In the genomic region with DNA sequence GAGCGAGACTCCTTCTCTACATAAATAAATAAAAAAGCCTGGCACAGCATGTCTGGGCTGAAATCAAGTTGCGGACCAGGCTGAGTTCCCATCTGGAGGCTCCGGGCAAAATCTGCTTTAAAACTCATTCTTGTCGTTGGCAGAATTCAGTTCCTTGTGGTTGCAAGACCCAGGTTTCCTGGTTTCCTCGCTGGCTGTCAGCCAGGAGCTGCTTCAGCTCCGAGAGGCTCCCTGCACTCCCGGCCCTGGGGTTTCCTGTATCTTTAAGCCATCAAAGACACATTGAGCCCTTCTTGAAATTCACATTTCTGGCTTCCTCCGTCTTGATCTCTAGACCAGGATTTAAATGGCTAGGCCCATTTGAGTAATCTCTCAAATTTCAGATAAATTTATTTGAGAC, we compare ENCODE assay signal across 17 cellular contexts. TPM values are rescaled to one million over a fixed set of nuclear protein-coding genes. Genes with fewer than 3 reads are reported as not detected.
DNase-seq lines count a peak whose midpoint lies in the region; ATAC-seq and TF ChIP-seq lines count a peak whose summit lies in the region.
"Had no signal": no experiment of that assay in that cellular context is flagged by ENCODE, and none has a peak within 500 bp of the region (broad histone marks: within the 10 kb centered on the region; RNA-seq: fewer than 3 reads in every experiment).

No MANE protein-coding gene starts in this region.

- H3K79me2 ChIP-seq in Karpas-422 (ENCODE audit: low read length), result no peaks in the 10 kb centered on the region
- no peaks in the 10 kb centered on the region for H3K79me2 ChIP-seq in osteoblast (ENCODE audit: insufficient read depth, low read length)

- no peak for ATAC-seq in natural killer cell treated with Interleukin-12 subunit alpha and Interleukin-12 subunit beta and Interleukin-15 and Interleukin-18, amount 100 ng/mL, for 72 hours

- H3K9me3 Mint-ChIP-seq in natural killer cell treated with Interleukin-12 subunit alpha and Interleukin-12 subunit beta and Interleukin-15 and Interleukin-18, amount 100 ng/mL, for 72 hours, result no peaks in the 10 kb centered on the region
- H3K9me3 Mint-ChIP-seq: activated B cell treated with CpG ODN at 0.5 μM for 24 hours; CD4-positive, CD25-positive, alpha-beta regulatory T cell had no signal

- H2AFZ ChIP-seq in Karpas-422 (ENCODE audit: low read length), result no peak overlapping the region
- peak overlapping the region; percentile 61 for H2AFZ ChIP-seq in osteoblast (ENCODE audit: low read length)

- no peak overlapping the region for H3K9ac ChIP-seq in Karpas-422 (ENCODE audit: low read length)

- H3K27ac ChIP-seq in Karpas-422 (ENCODE audit: low read length) (no peak overlapping the region), osteoblast (ENCODE audit: low read depth, low read length) (no peak overlapping the region)
- H3K27ac ChIP-seq: Peyer's patch had no signal

- TF ChIP-seq CTCF in choroid plexus epithelial cell (conservative IDR thresholded peaks at IDR 0.05; ENCODE audit: low read depth, low read length), result no peak
- TF ChIP-seq CTCF in osteoblast (IDR thresholded peaks at IDR 0.05; ENCODE audit: extremely low read depth, low read depth, low read length), result no peak

- no peak overlapping the region for H3K4me2 ChIP-seq in Karpas-422 (ENCODE audit: low read depth, low read length, poor library complexity, severe bottlenecking)
- no peak overlapping the region for H3K4me2 ChIP-seq in osteoblast (ENCODE audit: insufficient read depth, low read length)

- no peaks in the 10 kb centered on the region for H3K36me3 Mint-ChIP-seq in natural killer cell treated with Interleukin-12 subunit alpha and Interleukin-12 subunit beta and Interleukin-15 and Interleukin-18, amount 100 ng/mL, for 72 hours
- H3K36me3 Mint-ChIP-seq: CD4-positive, CD25-positive, alpha-beta regulatory T cell had no signal

- H3K36me3 ChIP-seq in Karpas-422 (ENCODE audit: insufficient read depth, low read length) (no peaks in the 10 kb centered on the region), osteoblast (ENCODE audit: insufficient read depth, low read length) (no peaks in the 10 kb centered on the region)
- H3K36me3 ChIP-seq: Peyer's patch had no signal

- H3K27me3 ChIP-seq in Karpas-422 (ENCODE audit: low read length) (no peaks in the 10 kb centered on the region), osteoblast (ENCODE audit: insufficient read depth, low read length) (no peaks in the 10 kb centered on the region)
- H3K27me3 ChIP-seq: Peyer's patch had no signal

- no peak overlapping the region for H3K4me3 Mint-ChIP-seq in natural killer cell treated with Interleukin-12 subunit alpha and Interleukin-12 subunit beta and Interleukin-15 and Interleukin-18, amount 100 ng/mL, for 72 hours
- H3K4me3 Mint-ChIP-seq: activated B cell treated with CpG ODN at 0.5 μM for 24 hours; CD4-positive, CD25-positive, alpha-beta regulatory T cell; endodermal cell had no signal

- peaks cover 9% of the 10 kb centered on the region for H3K4me1 ChIP-seq in Karpas-422 (ENCODE audit: low read length)
- H3K4me1 ChIP-seq in osteoblast (ENCODE audit: insufficient read depth, low read length), result peaks cover 20% of the 10 kb centered on the region

- DNase-seq in DMS79 treated with DMSO at 0.1 percent for 48 hours (lab: John Stamatoyannopoulos, UW) (peak; percentile 53), Karpas-422 (peak; percentile 38), choroid plexus epithelial cell (ENCODE audit: low read depth) (peak; percentile 41), osteoblast (ENCODE audit: insufficient read length, low spot score, missing footprints) (no peak), anterior cingulate cortex (lab: John Stamatoyannopoulos, UW) (no peak), hippocampal formation (lab: John Stamatoyannopoulos, UW) (no peak)
- no peak for DNase-seq in natural killer cell treated with Interleukin-12 subunit alpha and Interleukin-12 subunit beta and Interleukin-15 and Interleukin-18, amount 100 ng/mL, for 72 hours (ENCODE audit: low spot score)
- DNase-seq: activated B cell treated with CpG ODN at 0.5 μM for 24 hours; activated naive CD4-positive, alpha-beta T cell treated with Interleukin-2 at 50 U/mL for 16 hours; CD4-positive, CD25-positive, alpha-beta regulatory T cell; endodermal cell; mesendoderm; NCI-H146; NCI-H524; occipital lobe had no signal

- no peaks in the 10 kb centered on the region for H3K9me3 ChIP-seq in Karpas-422 (ENCODE audit: low read length)
- no peaks in the 10 kb centered on the region for H3K9me3 ChIP-seq in osteoblast (ENCODE audit: low read depth, low read length)
- H3K9me3 ChIP-seq: Peyer's patch had no signal

- H4K20me1 ChIP-seq in Karpas-422 (ENCODE audit: insufficient read depth, low read depth, low read length) (no peaks in the 10 kb centered on the region), osteoblast (ENCODE audit: insufficient read depth, low read length) (no peaks in the 10 kb centered on the region)

- H3K27ac Mint-ChIP-seq in natural killer cell treated with Interleukin-12 subunit alpha and Interleukin-12 subunit beta and Interleukin-15 and Interleukin-18, amount 100 ng/mL, for 72 hours, result no peak overlapping the region
- H3K27ac Mint-ChIP-seq: activated B cell treated with CpG ODN at 0.5 μM for 24 hours; CD4-positive, CD25-positive, alpha-beta regulatory T cell; endodermal cell had no signal

- no peaks in the 10 kb centered on the region for H3K9me2 ChIP-seq in Karpas-422 (replicated peaks; ENCODE audit: insufficient read depth, low read length)

- H3K4me1 Mint-ChIP-seq in natural killer cell treated with Interleukin-12 subunit alpha and Interleukin-12 subunit beta and Interleukin-15 and Interleukin-18, amount 100 ng/mL, for 72 hours (ENCODE audit: low read depth in 2 of 2), result peaks cover 5 to 9% of the 10 kb centered on the region in 2 donors
- H3K4me1 Mint-ChIP-seq: endodermal cell had no signal

- peaks cover 2 to 7% of the 10 kb centered on the region in 2 donors for H3K27me3 Mint-ChIP-seq in natural killer cell treated with Interleukin-12 subunit alpha and Interleukin-12 subunit beta and Interleukin-15 and Interleukin-18, amount 100 ng/mL, for 72 hours
- H3K27me3 Mint-ChIP-seq: activated B cell treated with CpG ODN at 0.5 μM for 24 hours had no signal

- H3K4me3 ChIP-seq in Karpas-422 (ENCODE audit: low read length) (no peak overlapping the region), choroid plexus epithelial cell (ENCODE audit: low read depth, low read length) (no peak overlapping the region), osteoblast (ENCODE audit: insufficient read depth, low read length) (no peak overlapping the region)
- H3K4me3 ChIP-seq: Peyer's patch, skin epidermis had no signal

RNA-seq across cellular contexts. Expression of gene SCCPDH, which starts 20.6 kb away (rescaled TPM):
- total RNA-seq in Karpas-422 (2014; rRNA removed; shearing (Covaris generic); ENCODE audit: low replicate concordance), result 35.1 and 42.3 TPM in 2 replicates
- 49.9 and 56.3 TPM in 2 replicates for total RNA-seq in osteoblast
- total RNA-seq in natural killer cell treated with Interleukin-12 subunit alpha and Interleukin-12 subunit beta and Interleukin-15 and Interleukin-18, amount 100 ng/mL, for 72 hours, result 10 to 100 TPM; 12.3 to 18.2 TPM

Comparison
In these comparisons a context has a peak if more than half of its experiments do, and no peak if none do; other contexts are left out.
1. DNase-seq: peak in DMS79 treated with DMSO at 0.1 percent for 48 hours (single experiment), Karpas-422 (single experiment) and choroid plexus epithelial cell (single experiment); none in osteoblast (single experiment), natural killer cell treated with Interleukin-12 subunit alpha and Interleukin-12 subunit beta and Interleukin-15 and Interleukin-18, amount 100 ng/mL, for 72 hours (single experiment), anterior cingulate cortex (0 of 58) and hippocampal formation (0 of 2).